8 cellular contexts compared by ENCODE assay signal in the genomic region with DNA sequence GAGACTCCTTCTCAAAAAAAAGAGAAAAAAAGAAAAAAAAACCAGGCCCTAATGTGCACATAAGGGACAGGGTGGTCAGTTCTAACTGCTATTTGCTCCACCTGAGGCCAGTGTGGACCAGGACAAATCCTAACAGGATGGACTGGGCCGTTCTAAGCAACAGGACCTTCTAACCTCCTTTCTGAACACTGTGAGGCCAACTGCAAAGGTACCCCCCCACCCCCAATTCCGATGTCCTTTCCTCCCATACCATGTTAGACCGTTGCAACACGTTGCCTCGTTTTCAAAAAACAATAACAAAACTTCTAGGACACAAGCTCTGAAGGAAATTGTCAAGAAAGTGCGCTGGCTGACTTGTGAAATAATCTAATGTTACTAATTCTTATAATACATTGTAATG. TPM values are rescaled to one million over a fixed set of nuclear protein-coding genes. Genes with fewer than 3 reads are reported as not detected.
DNase-seq lines count a peak whose midpoint lies in the region; ATAC-seq and TF ChIP-seq lines count a peak whose summit lies in the region.

No MANE protein-coding gene starts in this region.

- peaks cover 29% of the 10 kb centered on the region for H3K4me1 Mint-ChIP-seq in T-helper 2 cell treated with Interferon-gamma antibody and Interleukin-4, amounts not matched to agents 5 μg/mL and 100 μg/mL, for 36 hours (ENCODE audit: low read depth)
- H3K4me1 Mint-ChIP-seq in activated CD8-positive, alpha-beta T cell treated with anti-CD3 and anti-CD28 coated beads for 36 hours (ENCODE audit: low read depth): peaks cover 43% of the 10 kb centered on the region

- peak overlapping the region; percentile 65 for H3K4me3 Mint-ChIP-seq in T-helper 2 cell treated with Interferon-gamma antibody and Interleukin-4, amounts not matched to agents 5 μg/mL and 100 μg/mL, for 36 hours
- peak overlapping the region; percentile 84 for H3K4me3 Mint-ChIP-seq in activated CD8-positive, alpha-beta T cell treated with anti-CD3 and anti-CD28 coated beads for 36 hours

- H3K4me1 ChIP-seq in iPS-18a (ENCODE audit: control insufficient read depth, low read depth, low read length): peaks cover 6% of the 10 kb centered on the region
- H3K4me1 ChIP-seq in suprapubic skin: peaks cover 48% of the 10 kb centered on the region

- POLR2A ChIA-PET in activated CD8-positive, alpha-beta T cell treated with anti-CD3 and anti-CD28 coated beads for 36 hours (lab: Charles Lee): interaction anchor here (3.4 kb wide), 1 partner anchor 12 kb away, joined by 10 read pairs; no protein-coding TSS in a partner anchor

- no peak for TF ChIP-seq POLR2A in suprapubic skin (IDR thresholded peaks at IDR 0.05)

- peak overlapping the region; percentile 50 for H3K9ac ChIP-seq in iPS-18a (ENCODE audit: low read length)

- H3K9me3 Mint-ChIP-seq in T-helper 2 cell treated with Interferon-gamma antibody and Interleukin-4, amounts not matched to agents 5 μg/mL and 100 μg/mL, for 36 hours: peaks cover 6% of the 10 kb centered on the region
- H3K9me3 Mint-ChIP-seq in activated CD8-positive, alpha-beta T cell treated with anti-CD3 and anti-CD28 coated beads for 36 hours: no peaks in the 10 kb centered on the region

- peaks cover 36% of the 10 kb centered on the region for H3K36me3 Mint-ChIP-seq in T-helper 2 cell treated with Interferon-gamma antibody and Interleukin-4, amounts not matched to agents 5 μg/mL and 100 μg/mL, for 36 hours (ENCODE audit: low read depth)
- peaks cover 37% of the 10 kb centered on the region for H3K36me3 Mint-ChIP-seq in activated CD8-positive, alpha-beta T cell treated with anti-CD3 and anti-CD28 coated beads for 36 hours (ENCODE audit: low read depth)

- CTCF ChIA-PET in activated CD8-positive, alpha-beta T cell treated with anti-CD3 and anti-CD28 coated beads for 36 hours (lab: Charles Lee): interaction anchor here (1.0 kb wide), 1 partner anchor 128 kb away, joined by 3 read pairs; a partner anchor contains a TSS

- peak overlapping the region; percentile 74 for H3K27ac Mint-ChIP-seq in T-helper 2 cell treated with Interferon-gamma antibody and Interleukin-4, amounts not matched to agents 5 μg/mL and 100 μg/mL, for 36 hours
- peak overlapping the region; percentile 82 for H3K27ac Mint-ChIP-seq in activated CD8-positive, alpha-beta T cell treated with anti-CD3 and anti-CD28 coated beads for 36 hours

- H3K36me3 ChIP-seq in iPS-18a (ENCODE audit: control insufficient read depth, low read depth, low read length) (peaks cover 33% of the 10 kb centered on the region), suprapubic skin (peaks cover 29% of the 10 kb centered on the region)

- 26% methylated on average over 6 of the region's 6 CpGs for WGBS in suprapubic skin

- no peak for ATAC-seq in activated CD8-positive, alpha-beta T cell treated with anti-CD3 and anti-CD28 coated beads for 36 hours
- no peak for ATAC-seq in HG02981 (IDR thresholded peaks at IDR 0.05; ENCODE audit: unreplicated experiment)

- H3K9me3 ChIP-seq in iPS-18a (ENCODE audit: control insufficient read depth, low read depth, low read length) (no peaks in the 10 kb centered on the region), suprapubic skin (no peaks in the 10 kb centered on the region)

- TF ChIP-seq CTCF in activated CD8-positive, alpha-beta T cell treated with anti-CD3 and anti-CD28 coated beads for 36 hours (IDR thresholded peaks at IDR 0.05): no peak
- no peak for TF ChIP-seq CTCF in suprapubic skin (IDR thresholded peaks at IDR 0.05)

- H3K27me3 ChIP-seq in iPS-18a (ENCODE audit: control insufficient read depth, insufficient read depth, low read length) (no peaks in the 10 kb centered on the region), suprapubic skin (no peaks in the 10 kb centered on the region)

- no peak for DNase-seq in T-helper 2 cell treated with Interferon-gamma antibody and Interleukin-4, amounts not matched to agents 5 μg/mL and 100 μg/mL, for 36 hours (ENCODE audit: low spot score)
- no peak for DNase-seq in T-helper 2 cell
- DNase-seq in activated CD8-positive, alpha-beta T cell treated with anti-CD3 and anti-CD28 coated beads for 36 hours: no peak
- DNase-seq in suprapubic skin (ENCODE audit: low spot score in 2 of 2): no peak
- DNase-seq in SW 1271 (lab: John Stamatoyannopoulos, UW): no peak
- no peak for DNase-seq in NCI-H2196 (lab: John Stamatoyannopoulos, UW; ENCODE audit: unreplicated experiment)

- no peaks in the 10 kb centered on the region for H3K27me3 Mint-ChIP-seq in T-helper 2 cell treated with Interferon-gamma antibody and Interleukin-4, amounts not matched to agents 5 μg/mL and 100 μg/mL, for 36 hours (ENCODE audit: low read depth)
- H3K27me3 Mint-ChIP-seq in activated CD8-positive, alpha-beta T cell treated with anti-CD3 and anti-CD28 coated beads for 36 hours: no peaks in the 10 kb centered on the region

- no peak for TF ChIP-seq EP300 in suprapubic skin (IDR thresholded peaks at IDR 0.05)

- intact Hi-C loops in activated CD8-positive, alpha-beta T cell treated with anti-CD3 and anti-CD28 coated beads for 36 hours (cut with micrococcal nuclease): no loop called here

- H3K27ac ChIP-seq in iPS-18a (ENCODE audit: low read length) (no peak overlapping the region), suprapubic skin (no peak overlapping the region)

- H3K4me3 ChIP-seq in iPS-18a (ENCODE audit: low read length) (peak overlapping the region; percentile 65), suprapubic skin (peak overlapping the region; percentile 92)

RNA-seq across cellular contexts. Expression of a gene that starts 1.2 kb away (rescaled TPM):
- total RNA-seq in activated CD8-positive, alpha-beta T cell treated with anti-CD3 and anti-CD28 coated beads for 36 hours: 10 to 100 TPM; 45.1 to 48.9 TPM
- total RNA-seq in suprapubic skin: 10 to 100 TPM; 46.4 to 56.2 (median 51.2) TPM

RNA-seq across cellular contexts. Expression of a gene that starts 1.7 kb away (rescaled TPM):
- 10 to 100 TPM; 90.7 to 94.6 TPM for total RNA-seq in activated CD8-positive, alpha-beta T cell treated with anti-CD3 and anti-CD28 coated beads for 36 hours
- total RNA-seq in suprapubic skin: 100 to 1,000 TPM in 1 of 4 donors, 10 to 100 TPM in 3; 50.5 to 173 (median 88.0) TPM

RNA-seq across cellular contexts. Expression of a gene that starts 50.9 kb away (rescaled TPM):
- total RNA-seq in activated CD8-positive, alpha-beta T cell treated with anti-CD3 and anti-CD28 coated beads for 36 hours: 10 to 100 TPM; 87.1 to 91.9 TPM
- total RNA-seq in suprapubic skin: 10 to 100 TPM; 14.6 to 29.1 (median 18.2) TPM
